Comparison of ENCODE assay signal across 9 cellular contexts in genomic region chr7:29825750-29826529, GRCh38. TPM values are rescaled to one million over a fixed set of nuclear protein-coding genes. Genes with fewer than 3 reads are reported as not detected.
DNase-seq lines count a peak whose midpoint lies in the region; ATAC-seq and TF ChIP-seq lines count a peak whose summit lies in the region.
"Had no signal": no experiment of that assay in that cellular context is flagged by ENCODE, and none has a peak within 500 bp of the region (broad histone marks: within the 10 kb centered on the region; RNA-seq: fewer than 3 reads in every experiment).

No MANE protein-coding gene starts in this region.

- H3K27ac Mint-ChIP-seq in activated naive CD8-positive, alpha-beta T cell treated with anti-CD3 and anti-CD28 coated beads, Interleukin-2, amount 10 ng/mL, durations not matched to agents 7 days and 5 days, result no peak overlapping the region
- no peak overlapping the region for H3K27ac Mint-ChIP-seq in MCF 10A (ENCODE audit: low read depth, unreplicated experiment)

- CTCF ChIA-PET in MCF 10A (lab: Yijun Ruan, JAX), result no interaction called here

- H3K4me1 Mint-ChIP-seq in activated naive CD8-positive, alpha-beta T cell treated with anti-CD3 and anti-CD28 coated beads, Interleukin-2, amount 10 ng/mL, durations not matched to agents 7 days and 5 days, result no peaks in the 10 kb centered on the region
- no peaks in the 10 kb centered on the region for H3K4me1 Mint-ChIP-seq in MCF 10A (ENCODE audit: insufficient read depth, unreplicated experiment)

- H3K4me3 Mint-ChIP-seq in activated naive CD8-positive, alpha-beta T cell treated with anti-CD3 and anti-CD28 coated beads, Interleukin-2, amount 10 ng/mL, durations not matched to agents 7 days and 5 days, result peak overlapping the region; percentile 44
- no peak overlapping the region for H3K4me3 Mint-ChIP-seq in MCF 10A (ENCODE audit: unreplicated experiment)

- ATAC-seq in GM18498 (IDR thresholded peaks at IDR 0.05; ENCODE audit: unreplicated experiment), result peak; percentile 96
- ATAC-seq in GM19395 (IDR thresholded peaks at IDR 0.05; ENCODE audit: unreplicated experiment), result peak; percentile 98
- peak; percentile 95 for ATAC-seq in HG03095 (IDR thresholded peaks at IDR 0.05; ENCODE audit: unreplicated experiment)
- ATAC-seq in activated naive CD8-positive, alpha-beta T cell treated with anti-CD3 and anti-CD28 coated beads, Interleukin-2, amount 10 ng/mL, durations not matched to agents 7 days and 5 days (ENCODE audit: low read depth), result no peak

- H3K9me3 Mint-ChIP-seq in activated naive CD8-positive, alpha-beta T cell treated with anti-CD3 and anti-CD28 coated beads, Interleukin-2, amount 10 ng/mL, durations not matched to agents 7 days and 5 days, result no peaks in the 10 kb centered on the region
- H3K9me3 Mint-ChIP-seq in MCF 10A (ENCODE audit: unreplicated experiment), result no peaks in the 10 kb centered on the region

- BruUV-seq in MCF 10A (replicated peaks; lab: Mats Ljungman, UMichigan), result no TSS peak

- POLR2A ChIA-PET in activated naive CD8-positive, alpha-beta T cell treated with anti-CD3 and anti-CD28 coated beads, Interleukin-2, amount 10 ng/mL, durations not matched to agents 7 days and 5 days (lab: Charles Lee), result no interaction called here
- POLR2A ChIA-PET in MCF 10A (lab: Yijun Ruan, JAX), result no interaction called here

- no peaks in the 10 kb centered on the region for H3K36me3 Mint-ChIP-seq in activated naive CD8-positive, alpha-beta T cell treated with anti-CD3 and anti-CD28 coated beads, Interleukin-2, amount 10 ng/mL, durations not matched to agents 7 days and 5 days
- peaks cover 7% of the 10 kb centered on the region for H3K36me3 Mint-ChIP-seq in MCF 10A (ENCODE audit: insufficient read depth, unreplicated experiment)

- no peak for DNase-seq in activated naive CD8-positive, alpha-beta T cell treated with anti-CD3 and anti-CD28 coated beads, Interleukin-2, amount 10 ng/mL, durations not matched to agents 7 days and 5 days
- DNase-seq in stimulated activated CD4-positive, alpha-beta T cell treated with anti-CD3 and anti-CD28 coated beads, Interleukin-2, amount 100 ng/mL, for 48 hours, result no peak
- DNase-seq in AML-193 (lab: John Stamatoyannopoulos, UW) (no peak), MCF 10A (ENCODE audit: unreplicated experiment) (no peak), COLO668 (lab: John Stamatoyannopoulos, UW; ENCODE audit: unreplicated experiment) (no peak)

- H3K27me3 Mint-ChIP-seq in activated naive CD8-positive, alpha-beta T cell treated with anti-CD3 and anti-CD28 coated beads, Interleukin-2, amount 10 ng/mL, durations not matched to agents 7 days and 5 days, result peaks cover 13% of the 10 kb centered on the region
- H3K27me3 Mint-ChIP-seq in MCF 10A (ENCODE audit: insufficient read depth, unreplicated experiment), result peaks cover 50% of the 10 kb centered on the region

- intact Hi-C loops in MCF 10A (cut with micrococcal nuclease), result no loop called here

- no peak for TF ChIP-seq CTCF in MCF 10A (IDR thresholded peaks at IDR 0.05; ENCODE audit: unreplicated experiment)

RNA-seq across cellular contexts. Expression of gene WIPF3, which starts 19.6 kb away (rescaled TPM):
- not detected for total RNA-seq in activated naive CD8-positive, alpha-beta T cell treated with anti-CD3 and anti-CD28 coated beads, Interleukin-2, amount 10 ng/mL, durations not matched to agents 7 days and 5 days
- total RNA-seq in MCF 10A (2022), result not detected in 2 replicates
- total RNA-seq: G401 had no signal
